In the genomic region with DNA sequence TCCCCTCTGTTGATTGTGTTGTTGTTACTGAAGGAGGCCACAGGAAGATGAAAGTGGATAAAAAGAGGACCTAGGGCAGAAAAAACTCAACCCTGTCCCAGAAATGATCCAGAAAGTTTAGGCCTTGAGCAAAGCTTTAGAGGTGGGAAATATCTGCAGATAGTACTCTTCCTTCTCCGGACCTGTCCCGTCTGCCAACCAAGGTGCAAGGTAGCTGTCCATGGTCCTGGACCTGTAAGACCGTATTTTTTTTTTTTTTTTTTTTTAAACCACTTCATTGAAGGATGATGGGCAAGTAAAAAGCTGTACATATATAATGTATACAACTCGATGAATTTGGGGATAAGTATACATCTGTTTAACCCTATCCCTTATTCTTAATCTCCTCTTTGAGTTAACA, we compare ENCODE assay signal across 1 cellular context.
TF ChIP-seq lines count a peak whose summit lies in the region.

No MANE protein-coding gene starts in this region.

TF ChIP-seq in A549, 52 proteins besides CTCF, POLR2A, EP300 and RAD21:
- TF ChIP-seq, protein P1, sequence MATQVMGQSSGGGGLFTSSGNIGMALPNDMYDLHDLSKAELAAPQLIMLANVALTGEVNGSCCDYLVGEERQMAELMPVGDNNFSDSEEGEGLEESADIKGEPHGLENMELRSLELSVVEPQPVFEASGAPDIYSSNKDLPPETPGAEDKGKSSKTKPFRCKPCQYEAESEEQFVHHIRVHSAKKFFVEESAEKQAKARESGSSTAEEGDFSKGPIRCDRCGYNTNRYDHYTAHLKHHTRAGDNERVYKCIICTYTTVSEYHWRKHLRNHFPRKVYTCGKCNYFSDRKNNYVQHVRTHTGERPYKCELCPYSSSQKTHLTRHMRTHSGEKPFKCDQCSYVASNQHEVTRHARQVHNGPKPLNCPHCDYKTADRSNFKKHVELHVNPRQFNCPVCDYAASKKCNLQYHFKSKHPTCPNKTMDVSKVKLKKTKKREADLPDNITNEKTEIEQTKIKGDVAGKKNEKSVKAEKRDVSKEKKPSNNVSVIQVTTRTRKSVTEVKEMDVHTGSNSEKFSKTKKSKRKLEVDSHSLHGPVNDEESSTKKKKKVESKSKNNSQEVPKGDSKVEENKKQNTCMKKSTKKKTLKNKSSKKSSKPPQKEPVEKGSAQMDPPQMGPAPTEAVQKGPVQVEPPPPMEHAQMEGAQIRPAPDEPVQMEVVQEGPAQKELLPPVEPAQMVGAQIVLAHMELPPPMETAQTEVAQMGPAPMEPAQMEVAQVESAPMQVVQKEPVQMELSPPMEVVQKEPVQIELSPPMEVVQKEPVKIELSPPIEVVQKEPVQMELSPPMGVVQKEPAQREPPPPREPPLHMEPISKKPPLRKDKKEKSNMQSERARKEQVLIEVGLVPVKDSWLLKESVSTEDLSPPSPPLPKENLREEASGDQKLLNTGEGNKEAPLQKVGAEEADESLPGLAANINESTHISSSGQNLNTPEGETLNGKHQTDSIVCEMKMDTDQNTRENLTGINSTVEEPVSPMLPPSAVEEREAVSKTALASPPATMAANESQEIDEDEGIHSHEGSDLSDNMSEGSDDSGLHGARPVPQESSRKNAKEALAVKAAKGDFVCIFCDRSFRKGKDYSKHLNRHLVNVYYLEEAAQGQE (IDR thresholded peaks at IDR 0.05) = peak; percentile 74
- TF ChIP-seq, protein P2, sequence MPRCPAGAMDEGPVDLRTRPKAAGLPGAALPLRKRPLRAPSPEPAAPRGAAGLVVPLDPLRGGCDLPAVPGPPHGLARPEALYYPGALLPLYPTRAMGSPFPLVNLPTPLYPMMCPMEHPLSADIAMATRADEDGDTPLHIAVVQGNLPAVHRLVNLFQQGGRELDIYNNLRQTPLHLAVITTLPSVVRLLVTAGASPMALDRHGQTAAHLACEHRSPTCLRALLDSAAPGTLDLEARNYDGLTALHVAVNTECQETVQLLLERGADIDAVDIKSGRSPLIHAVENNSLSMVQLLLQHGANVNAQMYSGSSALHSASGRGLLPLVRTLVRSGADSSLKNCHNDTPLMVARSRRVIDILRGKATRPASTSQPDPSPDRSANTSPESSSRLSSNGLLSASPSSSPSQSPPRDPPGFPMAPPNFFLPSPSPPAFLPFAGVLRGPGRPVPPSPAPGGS (IDR thresholded peaks at IDR 0.05) = no peak
